Comparison of ENCODE assay signal across 8 cellular contexts in genomic region chr3:179323197-179323901, GRCh38. TPM values are rescaled to one million over a fixed set of nuclear protein-coding genes. Genes with fewer than 3 reads are reported as not detected.
DNase-seq lines count a peak whose midpoint lies in the region; ATAC-seq and TF ChIP-seq lines count a peak whose summit lies in the region.

No MANE protein-coding gene starts in this region.

- peak overlapping the region; percentile 93 for H3K27ac Mint-ChIP-seq in activated CD4-positive, alpha-beta T cell treated with anti-CD3 and anti-CD28 coated beads, Interleukin-2, amount 10 ng/mL, durations not matched to agents 24 days and 14 days

- peaks cover 57% of the 10 kb centered on the region for H3K79me2 ChIP-seq in ACC112 (ENCODE audit: control insufficient read depth, insufficient read depth, low read length, unreplicated experiment)

- H3K9me3 Mint-ChIP-seq in activated CD4-positive, alpha-beta T cell treated with anti-CD3 and anti-CD28 coated beads, Interleukin-2, amount 10 ng/mL, durations not matched to agents 24 days and 14 days = no peaks in the 10 kb centered on the region

- H3K27me3 Mint-ChIP-seq in activated CD4-positive, alpha-beta T cell treated with anti-CD3 and anti-CD28 coated beads, Interleukin-2, amount 10 ng/mL, durations not matched to agents 24 days and 14 days = peaks cover 2% of the 10 kb centered on the region

- H3K4me3 ChIP-seq in ACC112 (ENCODE audit: low read depth, low read length) (peak overlapping the region; percentile 82), colonic mucosa (peak overlapping the region; percentile 85)

- intact Hi-C loops in activated CD4-positive, alpha-beta T cell treated with anti-CD3 and anti-CD28 coated beads, Interleukin-2, amount 10 ng/mL, durations not matched to agents 24 days and 14 days (cut with micrococcal nuclease) = loop anchor here (1.0 to 2.0 kb wide), 7 partner anchors 24 to 281 kb away; partner anchors contain the start of genes ACTL6A, GNB4, MFN1 and MRPL47
- intact Hi-C loops in colonic mucosa (cut with DNase I) = loop anchor here (5.0 to 10.0 kb wide), 2 partner anchors 176 to 241 kb away; partner anchors contain the start of genes ACTL6A and PIK3CA

- peak overlapping the region; percentile 89 for H3K4me3 Mint-ChIP-seq in activated CD4-positive, alpha-beta T cell treated with anti-CD3 and anti-CD28 coated beads, Interleukin-2, amount 10 ng/mL, durations not matched to agents 24 days and 14 days

- ATAC-seq in GM18520 (IDR thresholded peaks at IDR 0.05; ENCODE audit: unreplicated experiment) (peak; percentile 25), HG03064 (IDR thresholded peaks at IDR 0.05; ENCODE audit: low read depth, unreplicated experiment) (peak; percentile 35), left lobe of liver (peak; percentile 71)

- H2AFZ ChIP-seq in ACC112 (ENCODE audit: low read length, unreplicated experiment) = peak overlapping the region; percentile 96

- H3K9me3 ChIP-seq in colonic mucosa = no peaks in the 10 kb centered on the region

- DNase-seq in NCI-H2227 (lab: John Stamatoyannopoulos, UW; ENCODE audit: unreplicated experiment) (peak; percentile 82), colonic mucosa (peak; percentile 74), left lobe of liver (ENCODE audit: low spot score) (peak; percentile 75)
- DNase-seq in activated CD4-positive, alpha-beta T cell treated with anti-CD3 and anti-CD28 coated beads, Interleukin-2, amount 10 ng/mL, durations not matched to agents 24 days and 14 days = peak; percentile 88
- DNase-seq in stimulated activated CD4-positive, alpha-beta T cell treated with anti-CD3 and anti-CD28 coated beads, Interleukin-2, amount 100 ng/mL, for 4 hours (ENCODE audit: low read depth) = peak; percentile 32

- peak overlapping the region; percentile 87 for H3K27ac ChIP-seq in ACC112 (ENCODE audit: low read depth, low read length)
- H3K27ac ChIP-seq in colonic mucosa = peak overlapping the region; percentile 90

- H3K36me3 ChIP-seq in ACC112 (ENCODE audit: insufficient read depth, low read length) (peaks cover 11% of the 10 kb centered on the region), colonic mucosa (no peaks in the 10 kb centered on the region)

- TF ChIP-seq CTCF in colonic mucosa (IDR thresholded peaks at IDR 0.05) = no peak

- H3K27me3 ChIP-seq in ACC112 (ENCODE audit: insufficient read depth, low read length) (no peaks in the 10 kb centered on the region), colonic mucosa (no peaks in the 10 kb centered on the region)

- peaks cover 21% of the 10 kb centered on the region for H3K36me3 Mint-ChIP-seq in activated CD4-positive, alpha-beta T cell treated with anti-CD3 and anti-CD28 coated beads, Interleukin-2, amount 10 ng/mL, durations not matched to agents 24 days and 14 days (ENCODE audit: low read depth)

- H3K4me1 Mint-ChIP-seq in activated CD4-positive, alpha-beta T cell treated with anti-CD3 and anti-CD28 coated beads, Interleukin-2, amount 10 ng/mL, durations not matched to agents 24 days and 14 days = peaks cover 27% of the 10 kb centered on the region

- H3K9ac ChIP-seq in colonic mucosa (ENCODE audit: low read depth in 2 of 2, low read length in 2 of 2) = peak overlapping the region; percentile 61 to 91

- H3K4me1 ChIP-seq in ACC112 (ENCODE audit: control insufficient read depth, insufficient read depth, low read length, unreplicated experiment) = peaks cover 4% of the 10 kb centered on the region
- H3K4me1 ChIP-seq in colonic mucosa = peaks cover 15% of the 10 kb centered on the region

RNA-seq across cellular contexts. Expression of gene ZNF639, which starts 0.5 kb away (rescaled TPM):
- total RNA-seq in activated CD4-positive, alpha-beta T cell treated with anti-CD3 and anti-CD28 coated beads, Interleukin-2, amount 10 ng/mL, durations not matched to agents 24 days and 14 days = 36.7 and 38.1 TPM in 2 replicates
- total RNA-seq in colonic mucosa (10 to 100 TPM; 18.6 to 29.4 TPM), left lobe of liver (9.7 TPM)

RNA-seq across cellular contexts. Expression of gene MFN1, which starts 24.2 kb away (rescaled TPM):
- 36.2 and 37.0 TPM in 2 replicates for total RNA-seq in activated CD4-positive, alpha-beta T cell treated with anti-CD3 and anti-CD28 coated beads, Interleukin-2, amount 10 ng/mL, durations not matched to agents 24 days and 14 days
- total RNA-seq in colonic mucosa (10 to 100 TPM; 50.5 to 53.3 TPM), left lobe of liver (17.9 TPM)

Comparison
In these comparisons a context has a peak if more than half of its experiments do, and no peak if none do; other contexts are left out.
1. Peak in every context shown above with its lines: DNase-seq, ATAC-seq, H3K4me3 ChIP-seq and H3K27ac ChIP-seq.
2. DNase-seq: peak in every context shown above with its lines; median percentile 88 in activated CD4-positive, alpha-beta T cell treated with anti-CD3 and anti-CD28 coated beads, Interleukin-2, amount 10 ng/mL, durations not matched to agents 24 days and 14 days; 82 in NCI-H2227; 75 in left lobe of liver; 74 in colonic mucosa; 32 in stimulated activated CD4-positive, alpha-beta T cell treated with anti-CD3 and anti-CD28 coated beads, Interleukin-2, amount 100 ng/mL, for 4 hours.